ENCODE assay signal across 8 cellular contexts in the genomic region with DNA sequence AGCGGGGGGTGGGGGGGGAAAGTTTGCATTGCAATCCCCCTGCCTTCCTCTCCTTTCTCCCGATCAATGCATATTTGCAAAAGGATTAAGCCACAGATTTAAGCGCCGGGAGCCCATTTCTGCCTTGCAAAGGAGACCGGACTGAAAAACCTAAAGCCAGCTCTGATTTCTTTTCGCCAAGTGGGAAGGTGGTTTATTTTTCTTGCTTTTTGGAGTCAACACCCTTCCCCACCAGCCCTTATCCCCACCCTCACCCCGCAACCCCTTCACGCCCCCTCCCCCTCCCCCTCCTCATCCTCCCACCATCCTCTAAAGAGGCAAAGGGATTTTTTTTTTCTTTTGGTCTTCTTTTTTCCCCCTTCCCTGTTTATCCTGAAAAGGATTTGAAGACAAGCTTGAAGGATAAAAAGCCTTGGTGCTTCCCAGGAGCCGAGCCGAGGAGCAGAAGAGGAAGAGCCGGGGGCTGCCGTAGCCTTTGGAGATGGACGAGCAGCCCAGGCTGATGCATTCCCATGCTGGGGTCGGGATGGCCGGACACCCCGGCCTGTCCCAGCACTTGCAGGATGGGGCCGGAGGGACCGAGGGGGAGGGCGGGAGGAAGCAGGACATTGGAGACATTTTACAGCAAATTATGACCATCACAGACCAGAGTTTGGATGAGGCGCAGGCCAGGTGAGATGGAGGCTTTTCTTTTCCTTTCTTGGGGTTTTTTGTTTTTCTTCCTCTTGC. TPM values are rescaled to one million over a fixed set of nuclear protein-coding genes. Genes with fewer than 3 reads are reported as not detected.
A peak's percentile ranks its signal among the peaks of the same experiment; 100 is the strongest.
DNase-seq lines count a peak whose midpoint lies in the region; ATAC-seq, FAIRE-seq and TF ChIP-seq lines count a peak whose summit lies in the region.

No MANE protein-coding gene starts in this region.

- peak; percentile 19 for DNase-seq in A172 (ENCODE audit: low spot score)
- DNase-seq in GM03348 (ENCODE audit: low spot score), result peak; percentile 39
- peak; percentile 43 to 49 for DNase-seq in SHP77 (lab: John Stamatoyannopoulos, UW)
- no peak for DNase-seq in epithelial cell of proximal tubule (ENCODE audit: low read depth)
- peak; percentile 39 to 60 (median 57) for DNase-seq in mucosa of descending colon
- peak; percentile 22 for DNase-seq in urothelium cell line (ENCODE audit: low spot score)
- no peak for DNase-seq in mesenteric fat pad (ENCODE audit: low spot score)

- no peaks in the 10 kb centered on the region for H3K36me3 ChIP-seq in mucosa of descending colon (ENCODE audit: low read depth)

- TF ChIP-seq CTCF in epithelial cell of proximal tubule (conservative IDR thresholded peaks at IDR 0.05; ENCODE audit: low read depth, low read length) (no peak), mucosa of descending colon (IDR thresholded peaks at IDR 0.05) (no peak)

- no peaks in the 10 kb centered on the region for H3K4me1 ChIP-seq in mucosa of descending colon (ENCODE audit: low read depth)

- H3K9me3 ChIP-seq in mucosa of descending colon, result no peaks in the 10 kb centered on the region

- no peak for FAIRE-seq in urothelium cell line (lab: Jason Lieb, UNC)

- H3K4me3 ChIP-seq in epithelial cell of proximal tubule (ENCODE audit: low read depth, low read length) (peak overlapping the region; percentile 56), mucosa of descending colon (peak overlapping the region; percentile 40)

- peak; percentile 2 for ATAC-seq in mucosa of descending colon
- no peak for ATAC-seq in HG03520 (IDR thresholded peaks at IDR 0.05; ENCODE audit: unreplicated experiment)

- intact Hi-C loops in mucosa of descending colon (cut with DNase I, micrococcal nuclease), result loop anchor here in 1 of 2 donors (10.0 kb wide), 1 partner anchor 55 kb away; no protein-coding TSS in a partner anchor

RNA-seq across cellular contexts. Expression of a gene that starts 0.5 kb away (rescaled TPM):
- total RNA-seq in A172 (2014; rRNA removed; shearing (Covaris generic)), result 10.0 and 11.7 TPM in 2 replicates
- total RNA-seq in epithelial cell of proximal tubule, result 3.0 and 4.4 TPM in 2 replicates
- total RNA-seq in mucosa of descending colon, result 100 to 1,000 TPM in 1 of 3 donors, 10 to 100 TPM in 2; 52.6 to 182 (median 82.8) TPM
- total RNA-seq in mesenteric fat pad, result 87.2 TPM

Comparison
In these comparisons a context has a peak if more than half of its experiments do, and no peak if none do; other contexts are left out.
1. DNase-seq: peak in A172 (single experiment), GM03348 (single experiment), SHP77 (2 of 2), mucosa of descending colon (3 of 3) and urothelium cell line (single experiment); none in epithelial cell of proximal tubule (single experiment) and mesenteric fat pad (single experiment).